Comparison of ENCODE assay signal across 1 cellular context in the genomic region with DNA sequence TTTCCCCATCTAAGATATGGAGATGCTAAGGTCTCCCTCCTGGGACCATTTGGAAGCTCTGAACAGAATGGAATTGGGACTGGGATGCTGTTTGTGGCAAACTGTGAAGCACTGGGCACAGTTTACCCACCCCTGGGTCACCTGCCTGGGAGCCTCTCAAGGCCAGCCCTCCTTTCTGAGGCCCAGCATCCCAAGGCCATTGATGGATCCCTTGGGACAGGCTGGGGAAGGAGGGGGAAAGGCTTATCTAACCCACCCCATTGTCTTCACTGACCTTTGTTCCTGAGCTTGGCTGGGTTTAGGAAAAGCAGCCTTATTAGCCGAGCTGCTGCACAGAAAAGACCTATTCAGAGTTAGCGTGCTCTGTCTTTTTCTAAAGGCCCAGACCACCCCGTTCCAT.
TF ChIP-seq lines count a peak whose summit lies in the region.

No MANE protein-coding gene starts in this region.

TF ChIP-seq in HepG2, 621 proteins besides CTCF, POLR2A, EP300 and RAD21 (continued from another document and continues in another):
- TF ChIP-seq, protein P1, sequence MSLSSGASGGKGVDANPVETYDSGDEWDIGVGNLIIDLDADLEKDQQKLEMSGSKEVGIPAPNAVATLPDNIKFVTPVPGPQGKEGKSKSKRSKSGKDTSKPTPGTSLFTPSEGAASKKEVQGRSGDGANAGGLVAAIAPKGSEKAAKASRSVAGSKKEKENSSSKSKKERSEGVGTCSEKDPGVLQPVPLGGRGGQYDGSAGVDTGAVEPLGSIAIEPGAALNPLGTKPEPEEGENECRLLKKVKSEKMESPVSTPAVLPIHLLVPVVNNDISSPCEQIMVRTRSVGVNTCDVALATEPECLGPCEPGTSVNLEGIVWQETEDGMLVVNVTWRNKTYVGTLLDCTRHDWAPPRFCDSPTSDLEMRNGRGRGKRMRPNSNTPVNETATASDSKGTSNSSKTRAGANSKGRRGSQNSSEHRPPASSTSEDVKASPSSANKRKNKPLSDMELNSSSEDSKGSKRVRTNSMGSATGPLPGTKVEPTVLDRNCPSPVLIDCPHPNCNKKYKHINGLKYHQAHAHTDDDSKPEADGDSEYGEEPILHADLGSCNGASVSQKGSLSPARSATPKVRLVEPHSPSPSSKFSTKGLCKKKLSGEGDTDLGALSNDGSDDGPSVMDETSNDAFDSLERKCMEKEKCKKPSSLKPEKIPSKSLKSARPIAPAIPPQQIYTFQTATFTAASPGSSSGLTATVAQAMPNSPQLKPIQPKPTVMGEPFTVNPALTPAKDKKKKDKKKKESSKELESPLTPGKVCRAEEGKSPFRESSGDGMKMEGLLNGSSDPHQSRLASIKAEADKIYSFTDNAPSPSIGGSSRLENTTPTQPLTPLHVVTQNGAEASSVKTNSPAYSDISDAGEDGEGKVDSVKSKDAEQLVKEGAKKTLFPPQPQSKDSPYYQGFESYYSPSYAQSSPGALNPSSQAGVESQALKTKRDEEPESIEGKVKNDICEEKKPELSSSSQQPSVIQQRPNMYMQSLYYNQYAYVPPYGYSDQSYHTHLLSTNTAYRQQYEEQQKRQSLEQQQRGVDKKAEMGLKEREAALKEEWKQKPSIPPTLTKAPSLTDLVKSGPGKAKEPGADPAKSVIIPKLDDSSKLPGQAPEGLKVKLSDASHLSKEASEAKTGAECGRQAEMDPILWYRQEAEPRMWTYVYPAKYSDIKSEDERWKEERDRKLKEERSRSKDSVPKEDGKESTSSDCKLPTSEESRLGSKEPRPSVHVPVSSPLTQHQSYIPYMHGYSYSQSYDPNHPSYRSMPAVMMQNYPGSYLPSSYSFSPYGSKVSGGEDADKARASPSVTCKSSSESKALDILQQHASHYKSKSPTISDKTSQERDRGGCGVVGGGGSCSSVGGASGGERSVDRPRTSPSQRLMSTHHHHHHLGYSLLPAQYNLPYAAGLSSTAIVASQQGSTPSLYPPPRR (CRISPR knock-in tag; IDR thresholded peaks at IDR 0.05; ENCODE audit: borderline replicate concordance), result peak; percentile 42; the same call in 1 of the 2 replicates
- 0 out of 2 replicates have a peak, but pooled peaks have one; percentile 47 for TF ChIP-seq ZNF205 (CRISPR knock-in tag; IDR thresholded peaks at IDR 0.05)
- TF ChIP-seq FOXK2 (IDR thresholded peaks at IDR 0.05), result no peak
- TF ChIP-seq ATF2 (CRISPR knock-in tag; IDR thresholded peaks at IDR 0.05), result no peak
- TF ChIP-seq TGIF2 (CRISPR knock-in tag; IDR thresholded peaks at IDR 0.05), result no peak
- TF ChIP-seq ISL2 (CRISPR knock-in tag; IDR thresholded peaks at IDR 0.05), result peak; percentile 27; the same call in 1 of the 2 replicates
- TF ChIP-seq ZNF746 (CRISPR knock-in tag; IDR thresholded peaks at IDR 0.05), result peak; percentile 77; the same call in 1 of the 2 replicates
- peak; percentile 64 for TF ChIP-seq BCL6 (CRISPR knock-in tag; IDR thresholded peaks at IDR 0.05)
- TF ChIP-seq SOX5 (CRISPR knock-in tag; IDR thresholded peaks at IDR 0.05; ENCODE audit: borderline replicate concordance), result peak; percentile 99
- TF ChIP-seq, protein P2, sequence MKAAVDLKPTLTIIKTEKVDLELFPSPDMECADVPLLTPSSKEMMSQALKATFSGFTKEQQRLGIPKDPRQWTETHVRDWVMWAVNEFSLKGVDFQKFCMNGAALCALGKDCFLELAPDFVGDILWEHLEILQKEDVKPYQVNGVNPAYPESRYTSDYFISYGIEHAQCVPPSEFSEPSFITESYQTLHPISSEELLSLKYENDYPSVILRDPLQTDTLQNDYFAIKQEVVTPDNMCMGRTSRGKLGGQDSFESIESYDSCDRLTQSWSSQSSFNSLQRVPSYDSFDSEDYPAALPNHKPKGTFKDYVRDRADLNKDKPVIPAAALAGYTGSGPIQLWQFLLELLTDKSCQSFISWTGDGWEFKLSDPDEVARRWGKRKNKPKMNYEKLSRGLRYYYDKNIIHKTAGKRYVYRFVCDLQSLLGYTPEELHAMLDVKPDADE (CRISPR knock-in tag; IDR thresholded peaks at IDR 0.05), result no peak
- no peak for TF ChIP-seq ZNF136 (CRISPR knock-in tag; IDR thresholded peaks at IDR 0.05; ENCODE audit: low read depth)
- TF ChIP-seq, protein P3, sequence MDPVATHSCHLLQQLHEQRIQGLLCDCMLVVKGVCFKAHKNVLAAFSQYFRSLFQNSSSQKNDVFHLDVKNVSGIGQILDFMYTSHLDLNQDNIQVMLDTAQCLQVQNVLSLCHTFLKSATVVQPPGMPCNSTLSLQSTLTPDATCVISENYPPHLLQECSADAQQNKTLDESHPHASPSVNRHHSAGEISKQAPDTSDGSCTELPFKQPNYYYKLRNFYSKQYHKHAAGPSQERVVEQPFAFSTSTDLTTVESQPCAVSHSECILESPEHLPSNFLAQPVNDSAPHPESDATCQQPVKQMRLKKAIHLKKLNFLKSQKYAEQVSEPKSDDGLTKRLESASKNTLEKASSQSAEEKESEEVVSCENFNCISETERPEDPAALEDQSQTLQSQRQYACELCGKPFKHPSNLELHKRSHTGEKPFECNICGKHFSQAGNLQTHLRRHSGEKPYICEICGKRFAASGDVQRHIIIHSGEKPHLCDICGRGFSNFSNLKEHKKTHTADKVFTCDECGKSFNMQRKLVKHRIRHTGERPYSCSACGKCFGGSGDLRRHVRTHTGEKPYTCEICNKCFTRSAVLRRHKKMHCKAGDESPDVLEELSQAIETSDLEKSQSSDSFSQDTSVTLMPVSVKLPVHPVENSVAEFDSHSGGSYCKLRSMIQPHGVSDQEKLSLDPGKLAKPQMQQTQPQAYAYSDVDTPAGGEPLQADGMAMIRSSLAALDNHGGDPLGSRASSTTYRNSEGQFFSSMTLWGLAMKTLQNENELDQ (CRISPR knock-in tag; IDR thresholded peaks at IDR 0.05; ENCODE audit: borderline replicate concordance), result no peak
- peak; percentile 58; the same call in 1 of the 2 replicates for TF ChIP-seq HMG20B (CRISPR knock-in tag; conservative IDR thresholded peaks at IDR 0.05)
- no peak for TF ChIP-seq GTF2F1 (IDR thresholded peaks at IDR 0.05; ENCODE audit: low read length)
- TF ChIP-seq, protein P4, sequence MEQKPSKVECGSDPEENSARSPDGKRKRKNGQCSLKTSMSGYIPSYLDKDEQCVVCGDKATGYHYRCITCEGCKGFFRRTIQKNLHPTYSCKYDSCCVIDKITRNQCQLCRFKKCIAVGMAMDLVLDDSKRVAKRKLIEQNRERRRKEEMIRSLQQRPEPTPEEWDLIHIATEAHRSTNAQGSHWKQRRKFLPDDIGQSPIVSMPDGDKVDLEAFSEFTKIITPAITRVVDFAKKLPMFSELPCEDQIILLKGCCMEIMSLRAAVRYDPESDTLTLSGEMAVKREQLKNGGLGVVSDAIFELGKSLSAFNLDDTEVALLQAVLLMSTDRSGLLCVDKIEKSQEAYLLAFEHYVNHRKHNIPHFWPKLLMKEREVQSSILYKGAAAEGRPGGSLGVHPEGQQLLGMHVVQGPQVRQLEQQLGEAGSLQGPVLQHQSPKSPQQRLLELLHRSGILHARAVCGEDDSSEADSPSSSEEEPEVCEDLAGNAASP (CRISPR knock-in tag; IDR thresholded peaks at IDR 0.05; ENCODE audit: borderline replicate concordance), result peak; percentile 69; the same call in 1 of the 2 replicates
- TF ChIP-seq RXRB (CRISPR knock-in tag; IDR thresholded peaks at IDR 0.05; ENCODE audit: borderline replicate concordance), result peak; percentile 73
- TF ChIP-seq, protein P5, sequence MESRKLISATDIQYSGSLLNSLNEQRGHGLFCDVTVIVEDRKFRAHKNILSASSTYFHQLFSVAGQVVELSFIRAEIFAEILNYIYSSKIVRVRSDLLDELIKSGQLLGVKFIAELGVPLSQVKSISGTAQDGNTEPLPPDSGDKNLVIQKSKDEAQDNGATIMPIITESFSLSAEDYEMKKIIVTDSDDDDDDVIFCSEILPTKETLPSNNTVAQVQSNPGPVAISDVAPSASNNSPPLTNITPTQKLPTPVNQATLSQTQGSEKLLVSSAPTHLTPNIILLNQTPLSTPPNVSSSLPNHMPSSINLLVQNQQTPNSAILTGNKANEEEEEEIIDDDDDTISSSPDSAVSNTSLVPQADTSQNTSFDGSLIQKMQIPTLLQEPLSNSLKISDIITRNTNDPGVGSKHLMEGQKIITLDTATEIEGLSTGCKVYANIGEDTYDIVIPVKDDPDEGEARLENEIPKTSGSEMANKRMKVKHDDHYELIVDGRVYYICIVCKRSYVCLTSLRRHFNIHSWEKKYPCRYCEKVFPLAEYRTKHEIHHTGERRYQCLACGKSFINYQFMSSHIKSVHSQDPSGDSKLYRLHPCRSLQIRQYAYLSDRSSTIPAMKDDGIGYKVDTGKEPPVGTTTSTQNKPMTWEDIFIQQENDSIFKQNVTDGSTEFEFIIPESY (CRISPR knock-in tag; IDR thresholded peaks at IDR 0.05), result 0 out of 2 replicates have a peak, but pooled peaks have one; percentile 20
- no peak for TF ChIP-seq LCORL (IDR thresholded peaks at IDR 0.05)
- peak; percentile 59 for TF ChIP-seq LCORL (CRISPR knock-in tag; IDR thresholded peaks at IDR 0.05)
- TF ChIP-seq PCBP2 (optimal IDR thresholded peaks at IDR 0.05; ENCODE audit: low read depth, low read length, poor library complexity, severe bottlenecking), result no peak
- peak; percentile 40; the same call in 1 of the 2 replicates for TF ChIP-seq SP5 (CRISPR knock-in tag; IDR thresholded peaks at IDR 0.05; ENCODE audit: borderline replicate concordance, low read depth)
- no peak for TF ChIP-seq ETV6 (CRISPR knock-in tag; conservative IDR thresholded peaks at IDR 0.05)
- no peak for TF ChIP-seq SCMH1 (CRISPR knock-in tag; IDR thresholded peaks at IDR 0.05; ENCODE audit: borderline replicate concordance)
- no peak for TF ChIP-seq THYN1 (CRISPR knock-in tag; IDR thresholded peaks at IDR 0.05; ENCODE audit: borderline replicate concordance, low read depth)
- TF ChIP-seq ETV5 (CRISPR knock-in tag; IDR thresholded peaks at IDR 0.05; ENCODE audit: borderline replicate concordance), result peak; percentile 24; the same call in 1 of the 2 replicates
- peak; percentile 61; the same call in 1 of the 2 replicates for TF ChIP-seq HIC2 (CRISPR knock-in tag; IDR thresholded peaks at IDR 0.05; ENCODE audit: low read depth)
- TF ChIP-seq ZFX (CRISPR knock-in tag; IDR thresholded peaks at IDR 0.05; ENCODE audit: low read depth), result peak; percentile 58; the same call in 1 of the 2 replicates
- peak; percentile 44 for TF ChIP-seq PPARG (CRISPR knock-in tag; conservative IDR thresholded peaks at IDR 0.05)
- peak; percentile 35; the same call in 1 of the 2 replicates for TF ChIP-seq ELF3 (CRISPR knock-in tag; IDR thresholded peaks at IDR 0.05)
- TF ChIP-seq, protein P6, sequence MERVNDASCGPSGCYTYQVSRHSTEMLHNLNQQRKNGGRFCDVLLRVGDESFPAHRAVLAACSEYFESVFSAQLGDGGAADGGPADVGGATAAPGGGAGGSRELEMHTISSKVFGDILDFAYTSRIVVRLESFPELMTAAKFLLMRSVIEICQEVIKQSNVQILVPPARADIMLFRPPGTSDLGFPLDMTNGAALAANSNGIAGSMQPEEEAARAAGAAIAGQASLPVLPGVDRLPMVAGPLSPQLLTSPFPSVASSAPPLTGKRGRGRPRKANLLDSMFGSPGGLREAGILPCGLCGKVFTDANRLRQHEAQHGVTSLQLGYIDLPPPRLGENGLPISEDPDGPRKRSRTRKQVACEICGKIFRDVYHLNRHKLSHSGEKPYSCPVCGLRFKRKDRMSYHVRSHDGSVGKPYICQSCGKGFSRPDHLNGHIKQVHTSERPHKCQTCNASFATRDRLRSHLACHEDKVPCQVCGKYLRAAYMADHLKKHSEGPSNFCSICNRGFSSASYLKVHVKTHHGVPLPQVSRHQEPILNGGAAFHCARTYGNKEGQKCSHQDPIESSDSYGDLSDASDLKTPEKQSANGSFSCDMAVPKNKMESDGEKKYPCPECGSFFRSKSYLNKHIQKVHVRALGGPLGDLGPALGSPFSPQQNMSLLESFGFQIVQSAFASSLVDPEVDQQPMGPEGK (CRISPR knock-in tag; IDR thresholded peaks at IDR 0.05), result peak; percentile 86
- peak; percentile 79 for TF ChIP-seq NCOA2 (CRISPR knock-in tag; IDR thresholded peaks at IDR 0.05)
- TF ChIP-seq MIXL1 (CRISPR knock-in tag; IDR thresholded peaks at IDR 0.05), result no peak
- no peak for TF ChIP-seq KLF9 (CRISPR knock-in tag; IDR thresholded peaks at IDR 0.05; ENCODE audit: low read depth)
- peak; percentile 78; the same call in 1 of the 2 replicates for TF ChIP-seq HDAC2 (CRISPR knock-in tag; IDR thresholded peaks at IDR 0.05)
- no peak for TF ChIP-seq SOX6 (IDR thresholded peaks at IDR 0.05)
- TF ChIP-seq SOX6 (CRISPR knock-in tag; IDR thresholded peaks at IDR 0.05), result peak; percentile 99
- peak; percentile 88 for TF ChIP-seq GATAD2A (CRISPR knock-in tag; IDR thresholded peaks at IDR 0.05)
- TF ChIP-seq TSC22D2 (CRISPR knock-in tag; IDR thresholded peaks at IDR 0.05; ENCODE audit: borderline replicate concordance), result no peak
- TF ChIP-seq SAP130 (CRISPR knock-in tag; IDR thresholded peaks at IDR 0.05; ENCODE audit: low read depth), result peak; percentile 51; the same call in 1 of the 2 replicates
- no peak for TF ChIP-seq SSRP1 (CRISPR knock-in tag; IDR thresholded peaks at IDR 0.05)
- no peak for TF ChIP-seq CBX5 (CRISPR knock-in tag; IDR thresholded peaks at IDR 0.05; ENCODE audit: borderline replicate concordance)
- TF ChIP-seq HNF4G (IDR thresholded peaks at IDR 0.05; ENCODE audit: borderline replicate concordance, low read depth, low read length), result peak; percentile 82
- peak; percentile 75 for TF ChIP-seq HNF4G (CRISPR knock-in tag; IDR thresholded peaks at IDR 0.05; ENCODE audit: borderline replicate concordance, low read depth)
- TF ChIP-seq ZNF329 (CRISPR knock-in tag; IDR thresholded peaks at IDR 0.05; ENCODE audit: low read depth), result no peak
- no peak for TF ChIP-seq NONO (IDR thresholded peaks at IDR 0.05)
- 0 out of 2 replicates have a peak, but pooled peaks have one; percentile 13 for TF ChIP-seq NONO (CRISPR knock-in tag; conservative IDR thresholded peaks at IDR 0.05)
- TF ChIP-seq CCDC6 (CRISPR knock-in tag; IDR thresholded peaks at IDR 0.05), result no peak
- no peak for TF ChIP-seq BHLHE40 (IDR thresholded peaks at IDR 0.05; ENCODE audit: low read length)
